ENCODE assay signal across 8 cellular contexts in genomic region chr22:43945632-43946390, GRCh38. TPM values are rescaled to one million over a fixed set of nuclear protein-coding genes. Genes with fewer than 3 reads are reported as not detected.
DNase-seq lines count a peak whose midpoint lies in the region; ATAC-seq, FAIRE-seq and TF ChIP-seq lines count a peak whose summit lies in the region.

No MANE protein-coding gene starts in this region.

- no peaks in the 10 kb centered on the region for H3K36me3 Mint-ChIP-seq in naive thymus-derived CD8-positive, alpha-beta T cell

- H3K4me1 ChIP-seq in A673 (ENCODE audit: insufficient read depth, low read length, poor library complexity, severe bottlenecking) (peaks cover 8% of the 10 kb centered on the region), endothelial cell of umbilical vein (ENCODE audit: control insufficient read depth, extremely low read depth, insufficient read depth, low read length) (no peaks in the 10 kb centered on the region), stomach (no peaks in the 10 kb centered on the region)

- no peaks in the 10 kb centered on the region for H4K20me1 ChIP-seq in endothelial cell of umbilical vein (replicated peaks; ENCODE audit: control insufficient read depth, extremely low read depth, insufficient read depth, low read length)

- H3K27ac Mint-ChIP-seq in naive thymus-derived CD8-positive, alpha-beta T cell, result peak overlapping the region in 1 of 10 donors; percentile 57

- no peak overlapping the region for H3K4me3 Mint-ChIP-seq in naive thymus-derived CD8-positive, alpha-beta T cell

- no peak for TF ChIP-seq EP300 in stomach (IDR thresholded peaks at IDR 0.05)

- in situ Hi-C loops in GM13977 (cut with MboI; ENCODE audit: low pct_unique_long_range_greater_than_20kb, low sequenced_read_pairs, unreplicated experiment), result no loop called here

- CTCF ChIA-PET in A673 (lab: Charles Lee) (interaction anchor here (0.5 to 2.7 kb wide), 11 partner anchors 9 to 699 kb away, joined by 3 to 27 read pairs (median 4); partner anchors contain the start of genes PNPLA3 and SAMM50), endothelial cell of umbilical vein (lab: Charles Lee) (interaction anchor here (0.6 to 2.9 kb wide), 43 partner anchors 9 to 739 kb away, joined by 3 to 92 read pairs (median 5); partner anchors contain the start of genes PNPLA3, PNPLA5 and SAMM50)

- H3K9me3 ChIP-seq in A673 (ENCODE audit: low read depth, low read length, poor library complexity, severe bottlenecking), result no peaks in the 10 kb centered on the region
- H3K9me3 ChIP-seq in endothelial cell of umbilical vein (replicated peaks; ENCODE audit: control insufficient read depth, insufficient read depth, low read length), result no peaks in the 10 kb centered on the region
- peaks cover 0 to 7% (median 0%) of the 10 kb centered on the region in 4 donors for H3K9me3 ChIP-seq in stomach

- H3K79me2 ChIP-seq in endothelial cell of umbilical vein (ENCODE audit: control insufficient read depth, insufficient read depth, low read length), result no peaks in the 10 kb centered on the region

- 48 to 74% (median 51%) methylated on average over 6 to 12 of the region's 12 CpGs for WGBS in stomach, 5 donors

- DNase-seq in A673 (ENCODE audit: low spot score) (peak; percentile 82), GM13977 (ENCODE audit: low spot score) (peak; percentile 84), NOMO-1 (lab: John Stamatoyannopoulos, UW; ENCODE audit: unreplicated experiment in 2 of 2) (peak; percentile 63 to 67), endothelial cell of umbilical vein (ENCODE audit: low read depth, low spot score) (peak; percentile 63), stomach (peak; percentile 67)
- DNase-seq in activated CD8-positive, alpha-beta memory T cell treated with anti-CD3 and anti-CD28 coated beads for 4 hours (ENCODE audit: low read depth in 2 of 2), result peak; percentile 33 to 35
- peak; percentile 30 to 75 (median 52) for DNase-seq in naive thymus-derived CD8-positive, alpha-beta T cell

- no peak overlapping the region for H3K9ac ChIP-seq in endothelial cell of umbilical vein (replicated peaks; ENCODE audit: extremely low read depth, insufficient read depth, low read length)

- FAIRE-seq in endothelial cell of umbilical vein (lab: Jason Lieb, UNC), result peak; percentile 93

- H3K4me3 ChIP-seq in A673 (ENCODE audit: low read depth, low read length, poor library complexity, severe bottlenecking) (no peak overlapping the region), endothelial cell of umbilical vein (replicated peaks in 1 of 3; ENCODE audit: insufficient read depth in 1 of 3, low read depth in 1 of 3, low read length in 3 of 3) (no peak overlapping the region), stomach (no peak overlapping the region)

- BruUV-seq in A673 (replicated peaks; lab: Mats Ljungman, UMichigan), result no TSS peak
- BruUV-seq in endothelial cell of umbilical vein (replicated peaks; lab: Mats Ljungman, UMichigan), result no TSS peak

- TF ChIP-seq CTCF in A673 (conservative IDR thresholded peaks at IDR 0.05; ENCODE audit: low read depth, low read length) (peak; percentile 85), GM13977 (IDR thresholded peaks at IDR 0.05; ENCODE audit: extremely low read depth, insufficient read depth, missing control alignments) (peak; percentile 88), endothelial cell of umbilical vein (IDR thresholded peaks at IDR 0.05; ENCODE audit: extremely low read depth in 1 of 2, insufficient read depth in 1 of 2, low read depth in 1 of 2, low read length in 2 of 2) (peak; percentile 91 to 97), stomach (IDR thresholded peaks at IDR 0.05) (peak in 4 of 7 experiments; percentile 33 to 52 (median 36))

- peaks cover 0 to 6% (median under 1%) of the 10 kb centered on the region in 4 donors for H3K4me1 Mint-ChIP-seq in naive thymus-derived CD8-positive, alpha-beta T cell

- H3K27me3 Mint-ChIP-seq in naive thymus-derived CD8-positive, alpha-beta T cell, result peaks cover 0 to 32% (median 21%) of the 10 kb centered on the region in 5 donors

- POLR2A ChIA-PET in A673 (lab: Charles Lee; ENCODE audit: low non-redundant PET), result no interaction called here
- POLR2A ChIA-PET in endothelial cell of umbilical vein (lab: Charles Lee), result no interaction called here
- POLR2A ChIA-PET in naive thymus-derived CD8-positive, alpha-beta T cell (lab: Charles Lee), result interaction anchor here (1.1 to 1.3 kb wide), 3 partner anchors 9 to 173 kb away, joined by 3 to 8 read pairs (median 3); partner anchors contain the start of genes EFCAB6 and SAMM50

- no peak overlapping the region for H2AFZ ChIP-seq in endothelial cell of umbilical vein (ENCODE audit: low read depth, low read length)

- H3K9me1 ChIP-seq in endothelial cell of umbilical vein (replicated peaks; ENCODE audit: control insufficient read depth, extremely low read depth, insufficient read depth, low read length), result no peaks in the 10 kb centered on the region

- H3K27ac ChIP-seq in A673 (ENCODE audit: low read depth, low read length, poor library complexity, severe bottlenecking), result no peak overlapping the region
- no peak overlapping the region for H3K27ac ChIP-seq in endothelial cell of umbilical vein (ENCODE audit: insufficient read depth, low read depth, low read length)
- no peak overlapping the region for H3K27ac ChIP-seq in stomach

- H3K36me3 ChIP-seq in A673 (ENCODE audit: insufficient read depth, low read length, poor library complexity, severe bottlenecking), result peaks cover 16% of the 10 kb centered on the region
- no peaks in the 10 kb centered on the region for H3K36me3 ChIP-seq in endothelial cell of umbilical vein (ENCODE audit: control insufficient read depth in 2 of 2, extremely low read depth in 1 of 2, insufficient read depth in 2 of 2, low read length in 2 of 2)
- no peaks in the 10 kb centered on the region for H3K36me3 ChIP-seq in stomach

- TF ChIP-seq POLR2A in endothelial cell of umbilical vein (IDR thresholded peaks at IDR 0.05; ENCODE audit: low read depth, low read length), result no peak
- TF ChIP-seq POLR2A in stomach (IDR thresholded peaks at IDR 0.05), result no peak

- H3K9me3 Mint-ChIP-seq in naive thymus-derived CD8-positive, alpha-beta T cell, result peaks cover 0 to 7% (median 0%) of the 10 kb centered on the region in 9 donors

- H3K4me2 ChIP-seq in endothelial cell of umbilical vein (ENCODE audit: insufficient read depth, low read length), result no peak overlapping the region

- ATAC-seq in naive thymus-derived CD8-positive, alpha-beta T cell, result peak; percentile 98 to 99
- no peak for ATAC-seq in GM18511 (IDR thresholded peaks at IDR 0.05; ENCODE audit: unreplicated experiment)

- intact Hi-C loops in A673 (cut with micrococcal nuclease; ENCODE audit: unreplicated experiment), result loop anchor here (5.0 kb wide), 1 partner anchor 64 kb away; no protein-coding TSS in a partner anchor
- intact Hi-C loops in endothelial cell of umbilical vein (cut with micrococcal nuclease), result loop anchor here (1.0 kb wide), 1 partner anchor 63 kb away; no protein-coding TSS in a partner anchor
- intact Hi-C loops in stomach (cut with DNase I; ENCODE audit: low total_unique reads), result no loop called here

- no peaks in the 10 kb centered on the region for H3K27me3 ChIP-seq in A673 (replicated peaks; ENCODE audit: insufficient read depth, low read depth, low read length, poor library complexity)
- no peaks in the 10 kb centered on the region for H3K27me3 ChIP-seq in endothelial cell of umbilical vein (ENCODE audit: control insufficient read depth in 2 of 2, insufficient read depth in 2 of 2, low read length in 2 of 2)
- H3K27me3 ChIP-seq in stomach, result peaks cover 0 to 8% (median 0%) of the 10 kb centered on the region in 3 donors

- dilution Hi-C loops in endothelial cell of umbilical vein (cut with MboI; ENCODE audit: extremely low pct_ligation_motif_present, low sequenced_read_pairs), result no loop called here

RNA-seq across cellular contexts. Expression of gene SAMM50, which starts 9.4 kb away (rescaled TPM):
- total RNA-seq in A673 (2021) (63.1 and 67.2 TPM in 2 replicates), endothelial cell of umbilical vein (55.9 and 56.2 TPM in 2 replicates), stomach (10 to 100 TPM; 18.7 to 52.1 (median 27.8) TPM)
- polyA plus RNA-seq in endothelial cell of umbilical vein (41.0 and 42.9 TPM in 2 replicates), stomach (10 to 100 TPM; 31.8 to 54.7 (median 34.9) TPM)
- 39.5 and 48.0 TPM in 2 replicates for polyA plus RNA-seq in endothelial cell of umbilical vein (2011; cell fraction: cytosol; rRNA removed)
- 37.1 and 41.4 TPM in 2 replicates for polyA plus RNA-seq in endothelial cell of umbilical vein (2011; cell fraction: nucleus; rRNA removed)
- polyA plus RNA-seq in endothelial cell of umbilical vein (2012), result 71.9 and 81.2 TPM in 2 replicates
- polyA minus RNA-seq in endothelial cell of umbilical vein, result 37.1 and 38.4 TPM in 2 replicates
- 26.5 TPM for polyA minus RNA-seq in endothelial cell of umbilical vein (2011; cell fraction: cytosol; rRNA and poly(A)+ RNA removed)
- polyA minus RNA-seq in endothelial cell of umbilical vein (2011; cell fraction: nucleus; rRNA and poly(A)+ RNA removed), result 17.5 and 17.6 TPM in 2 replicates
- 10 to 100 TPM; 37.7 to 38.1 TPM for total RNA-seq in naive thymus-derived CD8-positive, alpha-beta T cell
- 10 to 100 TPM; 70.2 to 71.6 (median 70.5) TPM for polyA plus RNA-seq in naive thymus-derived CD8-positive, alpha-beta T cell

RNA-seq across cellular contexts. Expression of gene PNPLA3, which starts 22.2 kb away (rescaled TPM):
- total RNA-seq in A673 (2021) (11.8 and 15.6 TPM in 2 replicates), endothelial cell of umbilical vein (12.1 and 12.3 TPM in 2 replicates), stomach (under 1 TPM in 2 of 5 donors, not detected in 3; 0.58 to 0.73 TPM)
- polyA plus RNA-seq in endothelial cell of umbilical vein (5.3 TPM in 2 replicates), stomach (under 1 TPM in 2 of 3 donors, not detected in 1; 0.12 to 0.35 TPM)
- polyA plus RNA-seq in endothelial cell of umbilical vein (2011; cell fraction: cytosol; rRNA removed), result 4.0 and 4.6 TPM in 2 replicates
- polyA plus RNA-seq in endothelial cell of umbilical vein (2011; cell fraction: nucleus; rRNA removed), result 18.8 and 24.0 TPM in 2 replicates
- 3.0 and 4.2 TPM in 2 replicates for polyA plus RNA-seq in endothelial cell of umbilical vein (2012)
- polyA minus RNA-seq in endothelial cell of umbilical vein, result 11.0 and 15.2 TPM in 2 replicates
- 3.9 TPM for polyA minus RNA-seq in endothelial cell of umbilical vein (2011; cell fraction: cytosol; rRNA and poly(A)+ RNA removed)
- polyA minus RNA-seq in endothelial cell of umbilical vein (2011; cell fraction: nucleus; rRNA and poly(A)+ RNA removed), result 8.3 and 11.9 TPM in 2 replicates
- under 1 TPM; 0.60 to 0.63 TPM for total RNA-seq in naive thymus-derived CD8-positive, alpha-beta T cell
- not detected for polyA plus RNA-seq in naive thymus-derived CD8-positive, alpha-beta T cell

RNA-seq across cellular contexts. Expression of gene PNPLA5, which starts 54.0 kb away (rescaled TPM):
- total RNA-seq in A673 (2021) (not detected in 2 replicates), endothelial cell of umbilical vein (not detected in 2 replicates), stomach (not detected)
- polyA plus RNA-seq in endothelial cell of umbilical vein (not detected in 2 replicates), stomach (not detected)
- not detected in 2 replicates for polyA plus RNA-seq in endothelial cell of umbilical vein (2011; cell fraction: cytosol; rRNA removed)
- polyA plus RNA-seq in endothelial cell of umbilical vein (2011; cell fraction: nucleus; rRNA removed), result not detected in 2 replicates
- not detected in 2 replicates for polyA plus RNA-seq in endothelial cell of umbilical vein (2012)
- polyA minus RNA-seq in endothelial cell of umbilical vein, result not detected in 2 replicates
- polyA minus RNA-seq in endothelial cell of umbilical vein (2011; cell fraction: cytosol; rRNA and poly(A)+ RNA removed), result not detected
- polyA minus RNA-seq in endothelial cell of umbilical vein (2011; cell fraction: nucleus; rRNA and poly(A)+ RNA removed), result not detected in 2 replicates
- not detected for total RNA-seq in naive thymus-derived CD8-positive, alpha-beta T cell
- polyA plus RNA-seq in naive thymus-derived CD8-positive, alpha-beta T cell, result not detected

Comparison
In these comparisons a context has a peak if more than half of its experiments do, and no peak if none do; other contexts are left out.
1. DNase-seq: peak in every context shown above with its lines; median percentile 84 in GM13977; 82 in A673; 67 in stomach; 65 in NOMO-1; 63 in endothelial cell of umbilical vein; 52 in naive thymus-derived CD8-positive, alpha-beta T cell; 34 in activated CD8-positive, alpha-beta memory T cell treated with anti-CD3 and anti-CD28 coated beads for 4 hours.
2. CTCF ChIP-seq: peak in every context shown above with its lines; median percentile 94 in endothelial cell of umbilical vein; 88 in GM13977; 85 in A673; 36 in stomach.